In genomic region chr19:49441960-49442350, GRCh38 we compare ENCODE assay signal across 9 cellular contexts. TPM values are rescaled to one million over a fixed set of nuclear protein-coding genes. Genes with fewer than 3 reads are reported as not detected.
DNase-seq lines count a peak whose midpoint lies in the region; ATAC-seq, FAIRE-seq and TF ChIP-seq lines count a peak whose summit lies in the region.
"Had no signal": no experiment of that assay in that cellular context is flagged by ENCODE, and none has a peak within 500 bp of the region (broad histone marks: within the 10 kb centered on the region; RNA-seq: fewer than 3 reads in every experiment).

No MANE protein-coding gene starts in this region.

- H3K9me3 ChIP-seq in keratinocyte (ENCODE audit: control insufficient read depth, low read depth, low read length) (no peaks in the 10 kb centered on the region), vagina (no peaks in the 10 kb centered on the region)

- no peak for FAIRE-seq in keratinocyte (lab: Jason Lieb, UNC)

- no peak for DNase-seq in stimulated activated naive CD8-positive, alpha-beta T cell treated with anti-CD3 and anti-CD28 coated beads, Interleukin-15, Interleukin-2, amounts not matched to agents 100 U/mL and 50 U/mL, for 24 hours
- no peak for DNase-seq in activated T-helper 2 cell treated with anti-CD3 and anti-CD28 coated beads, Interferon-gamma antibody, Interleukin-2, Interleukin-4, amounts not matched to agents 10 μg/mL and 5 μg/mL and 100 μg/mL, durations not matched to agents 14 hours and 24 hours and 36 hours (ENCODE audit: low spot score)
- DNase-seq in keratinocyte (ENCODE audit: low read depth, low spot score) (no peak), vagina (ENCODE audit: extremely low spot score in 2 of 2) (no peak), dedifferentiated amniotic fluid mesenchymal stem cell (ENCODE audit: extremely low spot score) (no peak), midbrain (lab: John Stamatoyannopoulos, UW) (no peak)
- no peak for DNase-seq in activated effector memory CD4-positive, alpha-beta T cell treated with Interleukin-2 at 50 U/mL for 16 hours

- TF ChIP-seq CTCF in keratinocyte (optimal IDR thresholded peaks at IDR 0.05 in 1 of 3, IDR thresholded peaks at IDR 0.05 in 1 of 3, conservative IDR thresholded peaks at IDR 0.05 in 1 of 3; ENCODE audit: extremely low read depth in 1 of 3, insufficient read depth in 2 of 3, low read length in 3 of 3), result no peak
- no peak for TF ChIP-seq CTCF in vagina (IDR thresholded peaks at IDR 0.05)

- H3K9me1 ChIP-seq in keratinocyte (ENCODE audit: control insufficient read depth, extremely low read depth, insufficient read depth, low read length), result no peaks in the 10 kb centered on the region

- H3K9ac ChIP-seq in keratinocyte (ENCODE audit: control insufficient read depth, extremely low read depth, insufficient read depth, low read length), result no peak overlapping the region

- no peak for TF ChIP-seq POLR2A in vagina (IDR thresholded peaks at IDR 0.05)

- H3K4me2 ChIP-seq in keratinocyte (ENCODE audit: control insufficient read depth, extremely low read depth, insufficient read depth, low read depth, low read length), result peak overlapping the region; percentile 49

- H3K27me3 Mint-ChIP-seq in stimulated activated naive CD8-positive, alpha-beta T cell treated with anti-CD3 and anti-CD28 coated beads, Interleukin-15, Interleukin-2, amounts not matched to agents 100 ng/mL and 50 ng/mL, for 24 hours, result peaks cover 55% of the 10 kb centered on the region
- H3K27me3 Mint-ChIP-seq in activated T-helper 2 cell treated with anti-CD3 and anti-CD28 coated beads, Interferon-gamma antibody, Interleukin-2, Interleukin-4, amounts not matched to agents 10 μg/mL and 5 μg/mL and 100 μg/mL, durations not matched to agents 14 hours and 24 hours and 36 hours (ENCODE audit: low read depth), result peaks cover 52% of the 10 kb centered on the region

- dilution Hi-C loops in keratinocyte (cut with MboI; ENCODE audit: extremely low pct_ligation_motif_present, low sequenced_read_pairs), result no loop called here

- H3K27me3 ChIP-seq in keratinocyte (ENCODE audit: control insufficient read depth, extremely low read depth, insufficient read depth, low read length), result peaks cover 55% of the 10 kb centered on the region
- no peaks in the 10 kb centered on the region for H3K27me3 ChIP-seq in vagina

- H3K27ac Mint-ChIP-seq in stimulated activated naive CD8-positive, alpha-beta T cell treated with anti-CD3 and anti-CD28 coated beads, Interleukin-15, Interleukin-2, amounts not matched to agents 100 ng/mL and 50 ng/mL, for 24 hours, result no peak overlapping the region
- no peak overlapping the region for H3K27ac Mint-ChIP-seq in activated T-helper 2 cell treated with anti-CD3 and anti-CD28 coated beads, Interferon-gamma antibody, Interleukin-2, Interleukin-4, amounts not matched to agents 10 μg/mL and 5 μg/mL and 100 μg/mL, durations not matched to agents 14 hours and 24 hours and 36 hours

- no peak for ATAC-seq in stimulated activated naive CD8-positive, alpha-beta T cell treated with anti-CD3 and anti-CD28 coated beads, Interleukin-15, Interleukin-2, amounts not matched to agents 100 U/mL and 50 U/mL, for 24 hours

- H3K79me2 ChIP-seq in keratinocyte (ENCODE audit: control insufficient read depth, insufficient read depth, low read length), result no peaks in the 10 kb centered on the region

- intact Hi-C loops in activated T-helper 2 cell treated with anti-CD3 and anti-CD28 coated beads, Interferon-gamma antibody, Interleukin-2, Interleukin-4, amounts not matched to agents 10 μg/mL and 5 μg/mL and 100 μg/mL, durations not matched to agents 14 hours and 24 hours and 36 hours (cut with micrococcal nuclease), result no loop called here
- intact Hi-C loops in vagina (cut with DNase I), result loop anchor here (10.0 kb wide), 2 partner anchors 77 to 217 kb away; partner anchors contain the start of genes DKKL1 and TEAD2

- no peaks in the 10 kb centered on the region for H4K20me1 ChIP-seq in keratinocyte (ENCODE audit: control insufficient read depth, extremely low read depth, insufficient read depth, low read length)

- peak overlapping the region in 2 of 3 experiments; percentile 6 to 53 for H3K4me3 ChIP-seq in keratinocyte (ENCODE audit: control insufficient read depth in 2 of 3, extremely low read depth in 1 of 3, insufficient read depth in 2 of 3, low read depth in 1 of 3, low read length in 3 of 3)
- H3K4me3 ChIP-seq in vagina, result peak overlapping the region; percentile 70 to 90

- H2AFZ ChIP-seq in keratinocyte (ENCODE audit: control insufficient read depth, low read length), result no peak overlapping the region

- H3K4me1 Mint-ChIP-seq in stimulated activated naive CD8-positive, alpha-beta T cell treated with anti-CD3 and anti-CD28 coated beads, Interleukin-15, Interleukin-2, amounts not matched to agents 100 ng/mL and 50 ng/mL, for 24 hours (ENCODE audit: low read depth), result peaks cover 32% of the 10 kb centered on the region
- peaks cover 29% of the 10 kb centered on the region for H3K4me1 Mint-ChIP-seq in activated T-helper 2 cell treated with anti-CD3 and anti-CD28 coated beads, Interferon-gamma antibody, Interleukin-2, Interleukin-4, amounts not matched to agents 10 μg/mL and 5 μg/mL and 100 μg/mL, durations not matched to agents 14 hours and 24 hours and 36 hours (ENCODE audit: low read depth)

- H3K4me1 ChIP-seq in keratinocyte (ENCODE audit: control insufficient read depth, extremely low read depth, insufficient read depth, low read length), result peaks cover 7% of the 10 kb centered on the region
- H3K4me1 ChIP-seq in vagina, result peaks cover 22% of the 10 kb centered on the region

- H3K27ac ChIP-seq in keratinocyte (ENCODE audit: control insufficient read depth, insufficient read depth, low read length) (no peak overlapping the region), vagina (peak overlapping the region; percentile 83)

- H3K36me3 ChIP-seq in keratinocyte (ENCODE audit: control insufficient read depth in 2 of 2, extremely low read depth in 1 of 2, insufficient read depth in 2 of 2, low read length in 2 of 2), result peaks cover 0 to 5% of the 10 kb centered on the region in 2 experiments
- H3K36me3 ChIP-seq in vagina, result no peaks in the 10 kb centered on the region

- H3K36me3 Mint-ChIP-seq in stimulated activated naive CD8-positive, alpha-beta T cell treated with anti-CD3 and anti-CD28 coated beads, Interleukin-15, Interleukin-2, amounts not matched to agents 100 ng/mL and 50 ng/mL, for 24 hours (ENCODE audit: low read depth), result peaks cover 11% of the 10 kb centered on the region
- peaks cover 17% of the 10 kb centered on the region for H3K36me3 Mint-ChIP-seq in activated T-helper 2 cell treated with anti-CD3 and anti-CD28 coated beads, Interferon-gamma antibody, Interleukin-2, Interleukin-4, amounts not matched to agents 10 μg/mL and 5 μg/mL and 100 μg/mL, durations not matched to agents 14 hours and 24 hours and 36 hours (ENCODE audit: low read depth)

- peak overlapping the region; percentile 76 for H3K4me3 Mint-ChIP-seq in stimulated activated naive CD8-positive, alpha-beta T cell treated with anti-CD3 and anti-CD28 coated beads, Interleukin-15, Interleukin-2, amounts not matched to agents 100 ng/mL and 50 ng/mL, for 24 hours
- H3K4me3 Mint-ChIP-seq in activated T-helper 2 cell treated with anti-CD3 and anti-CD28 coated beads, Interferon-gamma antibody, Interleukin-2, Interleukin-4, amounts not matched to agents 10 μg/mL and 5 μg/mL and 100 μg/mL, durations not matched to agents 14 hours and 24 hours and 36 hours (ENCODE audit: low read depth), result peak overlapping the region; percentile 78

- H3K9me3 Mint-ChIP-seq in stimulated activated naive CD8-positive, alpha-beta T cell treated with anti-CD3 and anti-CD28 coated beads, Interleukin-15, Interleukin-2, amounts not matched to agents 100 ng/mL and 50 ng/mL, for 24 hours, result no peaks in the 10 kb centered on the region
- no peaks in the 10 kb centered on the region for H3K9me3 Mint-ChIP-seq in activated T-helper 2 cell treated with anti-CD3 and anti-CD28 coated beads, Interferon-gamma antibody, Interleukin-2, Interleukin-4, amounts not matched to agents 10 μg/mL and 5 μg/mL and 100 μg/mL, durations not matched to agents 14 hours and 24 hours and 36 hours

RNA-seq across cellular contexts. Expression of gene SLC17A7, which starts 0.6 kb away (rescaled TPM):
- total RNA-seq in activated T-helper 2 cell treated with anti-CD3 and anti-CD28 coated beads, Interferon-gamma antibody, Interleukin-2, Interleukin-4, amounts not matched to agents 10 μg/mL and 5 μg/mL and 100 μg/mL, durations not matched to agents 14 hours and 24 hours and 36 hours, result 0.16 TPM in 1 of 2 replicates, not detected in the other
- polyA plus RNA-seq in keratinocyte, result 0.04 to 0.12 TPM (median 0.04 TPM) in 3 replicates
- 0.09 TPM for polyA plus RNA-seq in keratinocyte (2011; ENCODE audit: low read depth)
- polyA plus RNA-seq in keratinocyte (2011; cell fraction: cytosol; rRNA removed), result 0.09 and 0.10 TPM in 2 replicates
- polyA plus RNA-seq in keratinocyte (2011; cell fraction: nucleus; rRNA removed), result 0.20 and 0.29 TPM in 2 replicates
- polyA plus RNA-seq in keratinocyte (2012; ENCODE audit: low replicate concordance), result 0.09 and 0.17 TPM in 2 replicates
- 0.07 TPM in 1 of 3 replicates, not detected in the others for polyA minus RNA-seq in keratinocyte
- not detected for polyA minus RNA-seq in keratinocyte (2011; cell fraction: cytosol; rRNA and poly(A)+ RNA removed)
- not detected in 2 replicates for polyA minus RNA-seq in keratinocyte (2011; cell fraction: nucleus; rRNA and poly(A)+ RNA removed)
- total RNA-seq in vagina, result 0.74 TPM

RNA-seq across cellular contexts. Expression of gene PIH1D1, which starts 9.7 kb away (rescaled TPM):
- 136 and 138 TPM in 2 replicates for total RNA-seq in activated T-helper 2 cell treated with anti-CD3 and anti-CD28 coated beads, Interferon-gamma antibody, Interleukin-2, Interleukin-4, amounts not matched to agents 10 μg/mL and 5 μg/mL and 100 μg/mL, durations not matched to agents 14 hours and 24 hours and 36 hours
- polyA plus RNA-seq in keratinocyte, result 29.0 to 40.7 TPM (median 37.8 TPM) in 3 replicates
- 28.1 TPM for polyA plus RNA-seq in keratinocyte (2011; ENCODE audit: low read depth)
- polyA plus RNA-seq in keratinocyte (2011; cell fraction: cytosol; rRNA removed), result 21.0 and 30.4 TPM in 2 replicates
- polyA plus RNA-seq in keratinocyte (2011; cell fraction: nucleus; rRNA removed), result 52.1 and 56.4 TPM in 2 replicates
- polyA plus RNA-seq in keratinocyte (2012; ENCODE audit: low replicate concordance), result 37.2 and 37.3 TPM in 2 replicates
- 23.7 to 31.4 TPM (median 26.2 TPM) in 3 replicates for polyA minus RNA-seq in keratinocyte
- polyA minus RNA-seq in keratinocyte (2011; cell fraction: cytosol; rRNA and poly(A)+ RNA removed), result 20.5 TPM
- 8.1 and 17.3 TPM in 2 replicates for polyA minus RNA-seq in keratinocyte (2011; cell fraction: nucleus; rRNA and poly(A)+ RNA removed)
- total RNA-seq in vagina, result 96.3 TPM

RNA-seq across cellular contexts. Expression of gene ALDH16A1, which starts 11.1 kb away (rescaled TPM):
- 26.4 and 32.5 TPM in 2 replicates for total RNA-seq in activated T-helper 2 cell treated with anti-CD3 and anti-CD28 coated beads, Interferon-gamma antibody, Interleukin-2, Interleukin-4, amounts not matched to agents 10 μg/mL and 5 μg/mL and 100 μg/mL, durations not matched to agents 14 hours and 24 hours and 36 hours
- 7.1 to 12.2 TPM (median 9.8 TPM) in 3 replicates for polyA plus RNA-seq in keratinocyte
- polyA plus RNA-seq in keratinocyte (2011; ENCODE audit: low read depth), result 4.1 TPM
- polyA plus RNA-seq in keratinocyte (2011; cell fraction: cytosol; rRNA removed), result 3.8 and 12.0 TPM in 2 replicates
- 16.6 and 27.7 TPM in 2 replicates for polyA plus RNA-seq in keratinocyte (2011; cell fraction: nucleus; rRNA removed)
- 11.2 and 20.9 TPM in 2 replicates for polyA plus RNA-seq in keratinocyte (2012; ENCODE audit: low replicate concordance)
- polyA minus RNA-seq in keratinocyte, result 8.6 to 12.1 TPM (median 8.6 TPM) in 3 replicates
- 55.1 TPM for polyA minus RNA-seq in keratinocyte (2011; cell fraction: cytosol; rRNA and poly(A)+ RNA removed)
- polyA minus RNA-seq in keratinocyte (2011; cell fraction: nucleus; rRNA and poly(A)+ RNA removed), result 17.8 and 19.5 TPM in 2 replicates
- 29.5 TPM for total RNA-seq in vagina

RNA-seq across cellular contexts. Expression of gene GFY, which starts 16.8 kb away (rescaled TPM):
- total RNA-seq in activated T-helper 2 cell treated with anti-CD3 and anti-CD28 coated beads, Interferon-gamma antibody, Interleukin-2, Interleukin-4, amounts not matched to agents 10 μg/mL and 5 μg/mL and 100 μg/mL, durations not matched to agents 14 hours and 24 hours and 36 hours, result not detected in 2 replicates
- not detected in 3 replicates for polyA plus RNA-seq in keratinocyte
- not detected for polyA plus RNA-seq in keratinocyte (2011; ENCODE audit: low read depth)
- polyA plus RNA-seq in keratinocyte (2011; cell fraction: cytosol; rRNA removed), result not detected in 2 replicates
- not detected in 2 replicates for polyA plus RNA-seq in keratinocyte (2011; cell fraction: nucleus; rRNA removed)
- not detected in 2 replicates for polyA plus RNA-seq in keratinocyte (2012; ENCODE audit: low replicate concordance)
- not detected in 3 replicates for polyA minus RNA-seq in keratinocyte
- not detected for polyA minus RNA-seq in keratinocyte (2011; cell fraction: cytosol; rRNA and poly(A)+ RNA removed)
- not detected in 2 replicates for polyA minus RNA-seq in keratinocyte (2011; cell fraction: nucleus; rRNA and poly(A)+ RNA removed)
- total RNA-seq in vagina, result not detected
- total RNA-seq: mucosa of gallbladder had no signal

RNA-seq across cellular contexts. Expression of gene PTH2, which starts 18.7 kb away (rescaled TPM):
- total RNA-seq in activated T-helper 2 cell treated with anti-CD3 and anti-CD28 coated beads, Interferon-gamma antibody, Interleukin-2, Interleukin-4, amounts not matched to agents 10 μg/mL and 5 μg/mL and 100 μg/mL, durations not matched to agents 14 hours and 24 hours and 36 hours, result not detected in 2 replicates
- polyA plus RNA-seq in keratinocyte, result not detected in 3 replicates
- not detected for polyA plus RNA-seq in keratinocyte (2011; ENCODE audit: low read depth)
- not detected in 2 replicates for polyA plus RNA-seq in keratinocyte (2011; cell fraction: cytosol; rRNA removed)
- polyA plus RNA-seq in keratinocyte (2011; cell fraction: nucleus; rRNA removed), result not detected in 2 replicates
- not detected in 2 replicates for polyA plus RNA-seq in keratinocyte (2012; ENCODE audit: low replicate concordance)
- polyA minus RNA-seq in keratinocyte, result not detected in 3 replicates
- not detected for polyA minus RNA-seq in keratinocyte (2011; cell fraction: cytosol; rRNA and poly(A)+ RNA removed)
- not detected in 2 replicates for polyA minus RNA-seq in keratinocyte (2011; cell fraction: nucleus; rRNA and poly(A)+ RNA removed)
- total RNA-seq in vagina, result not detected
- total RNA-seq: mucosa of gallbladder had no signal
